8 cellular contexts compared by ENCODE assay signal in genomic region chr19:7928334-7928706, GRCh38. TPM values are rescaled to one million over a fixed set of nuclear protein-coding genes. Genes with fewer than 3 reads are reported as not detected.
A peak's percentile ranks its signal among the peaks of the same experiment; 100 is the strongest.
DNase-seq lines count a peak whose midpoint lies in the region; ATAC-seq and TF ChIP-seq lines count a peak whose summit lies in the region.
"Had no signal": no experiment of that assay in that cellular context is flagged by ENCODE, and none has a peak within 500 bp of the region (broad histone marks: within the 10 kb centered on the region; RNA-seq: fewer than 3 reads in every experiment).

No MANE protein-coding gene starts in this region.

- H3K9me3 Mint-ChIP-seq in activated CD4-positive, alpha-beta T cell treated with anti-CD3 and anti-CD28 coated beads, Interleukin-2, amount 10 ng/mL, durations not matched to agents 24 days and 14 days, result no peaks in the 10 kb centered on the region

- H3K36me3 Mint-ChIP-seq in activated CD4-positive, alpha-beta T cell treated with anti-CD3 and anti-CD28 coated beads, Interleukin-2, amount 10 ng/mL, durations not matched to agents 24 days and 14 days (ENCODE audit: low read depth), result peaks cover 20% of the 10 kb centered on the region

- no peak for TF ChIP-seq CTCF in upper lobe of left lung (IDR thresholded peaks at IDR 0.05)

- DNase-seq in activated CD4-positive, alpha-beta T cell treated with anti-CD3 and anti-CD28 coated beads, Interleukin-2, amount 10 ng/mL, durations not matched to agents 24 days and 14 days, result no peak
- DNase-seq in activated CD4-positive, alpha-beta T cell treated with anti-CD3 and anti-CD28 coated beads for 4 hours, result no peak
- DNase-seq in upper lobe of left lung (no peak), left colon (no peak)

- intact Hi-C loops in activated CD4-positive, alpha-beta T cell treated with anti-CD3 and anti-CD28 coated beads, Interleukin-2, amount 10 ng/mL, durations not matched to agents 24 days and 14 days (cut with micrococcal nuclease), result no loop called here
- intact Hi-C loops in left colon (cut with DNase I, micrococcal nuclease), result no loop called here

- peaks cover 12 to 37% (median 20%) of the 10 kb centered on the region in 4 donors for H3K4me1 ChIP-seq in upper lobe of left lung

- no peak overlapping the region for H3K4me3 Mint-ChIP-seq in activated CD4-positive, alpha-beta T cell treated with anti-CD3 and anti-CD28 coated beads, Interleukin-2, amount 10 ng/mL, durations not matched to agents 24 days and 14 days

- WGBS in upper lobe of left lung, 2 donors, result 76 to 77% methylated on average over 9 of the region's 9 CpGs

- TF ChIP-seq POLR2A in upper lobe of left lung (IDR thresholded peaks at IDR 0.05), result no peak

- no peaks in the 10 kb centered on the region for H3K9me3 ChIP-seq in upper lobe of left lung

- peaks cover 17 to 37% (median 30%) of the 10 kb centered on the region in 4 donors for H3K36me3 ChIP-seq in upper lobe of left lung

- no peak overlapping the region for H3K4me3 ChIP-seq in upper lobe of left lung

- no peaks in the 10 kb centered on the region for H3K27me3 ChIP-seq in layer of hippocampus (ENCODE audit: control insufficient read depth, insufficient read depth, low read length)
- H3K27me3 ChIP-seq in upper lobe of left lung, result peaks cover 0 to 5% (median 0%) of the 10 kb centered on the region in 4 donors

- TF ChIP-seq EP300 in upper lobe of left lung (IDR thresholded peaks at IDR 0.05), result no peak

- H3K4me1 Mint-ChIP-seq in activated CD4-positive, alpha-beta T cell treated with anti-CD3 and anti-CD28 coated beads, Interleukin-2, amount 10 ng/mL, durations not matched to agents 24 days and 14 days, result peaks cover 14% of the 10 kb centered on the region

- H3K27ac ChIP-seq in layer of hippocampus (ENCODE audit: low read depth, low read length) (peak overlapping the region; percentile 78), upper lobe of left lung (peak overlapping the region; percentile 22 to 71 (median 42))
- H3K27ac ChIP-seq: KMS-11 had no signal

- ATAC-seq in upper lobe of left lung (ENCODE audit: low FRiP score in 2 of 2), result no peak
- ATAC-seq in left colon, result no peak
- no peak for ATAC-seq in HG02884 (IDR thresholded peaks at IDR 0.05; ENCODE audit: unreplicated experiment)

- H3K27me3 Mint-ChIP-seq in activated CD4-positive, alpha-beta T cell treated with anti-CD3 and anti-CD28 coated beads, Interleukin-2, amount 10 ng/mL, durations not matched to agents 24 days and 14 days, result no peaks in the 10 kb centered on the region

- peak overlapping the region; percentile 40 for H3K27ac Mint-ChIP-seq in activated CD4-positive, alpha-beta T cell treated with anti-CD3 and anti-CD28 coated beads, Interleukin-2, amount 10 ng/mL, durations not matched to agents 24 days and 14 days

RNA-seq across cellular contexts. Expression of gene CTXN1, which starts 2.4 kb away (rescaled TPM):
- total RNA-seq in activated CD4-positive, alpha-beta T cell treated with anti-CD3 and anti-CD28 coated beads, Interleukin-2, amount 10 ng/mL, durations not matched to agents 24 days and 14 days, result 1.8 and 2.0 TPM in 2 replicates
- total RNA-seq in upper lobe of left lung, result 10 to 100 TPM in 3 of 6 donors, 1 to 10 TPM in 3; 1.2 to 28.3 (median 13.4) TPM
- 1 to 10 TPM in 1 of 2 donors, under 1 TPM in 1; 0.61 to 5.1 TPM for total RNA-seq in left colon

RNA-seq across cellular contexts. Expression of gene SNAPC2, which starts 8.2 kb away (rescaled TPM):
- 21.8 and 23.2 TPM in 2 replicates for total RNA-seq in activated CD4-positive, alpha-beta T cell treated with anti-CD3 and anti-CD28 coated beads, Interleukin-2, amount 10 ng/mL, durations not matched to agents 24 days and 14 days
- total RNA-seq in upper lobe of left lung (10 to 100 TPM in 5 of 6 donors, 1 to 10 TPM in 1; 5.2 to 28.0 (median 19.2) TPM), left colon (10 to 100 TPM; 10.6 to 17.7 TPM)

RNA-seq across cellular contexts. Expression of gene TGFBR3L, which starts 13.7 kb away (rescaled TPM):
- 5.3 and 8.5 TPM in 2 replicates for total RNA-seq in activated CD4-positive, alpha-beta T cell treated with anti-CD3 and anti-CD28 coated beads, Interleukin-2, amount 10 ng/mL, durations not matched to agents 24 days and 14 days
- total RNA-seq in upper lobe of left lung, result 1 to 10 TPM in 1 of 6 donors, under 1 TPM in 1, not detected in 4; 0.37 to 1.1 TPM
- total RNA-seq in left colon, result under 1 TPM in 1 of 2 donors, not detected in 1; 0.53 TPM
- total RNA-seq: A172 had no signal

RNA-seq across cellular contexts. Expression of gene TIMM44, which starts 15.1 kb away (rescaled TPM):
- total RNA-seq in activated CD4-positive, alpha-beta T cell treated with anti-CD3 and anti-CD28 coated beads, Interleukin-2, amount 10 ng/mL, durations not matched to agents 24 days and 14 days, result 110 and 111 TPM in 2 replicates
- 10 to 100 TPM; 39.8 to 83.2 (median 52.7) TPM for total RNA-seq in upper lobe of left lung
- 10 to 100 TPM; 54.1 to 69.1 TPM for total RNA-seq in left colon

RNA-seq across cellular contexts. Expression of gene MAP2K7, which starts 24.6 kb away (rescaled TPM):
- 46.7 and 47.6 TPM in 2 replicates for total RNA-seq in activated CD4-positive, alpha-beta T cell treated with anti-CD3 and anti-CD28 coated beads, Interleukin-2, amount 10 ng/mL, durations not matched to agents 24 days and 14 days
- total RNA-seq in upper lobe of left lung, result 10 to 100 TPM; 21.1 to 61.8 (median 33.0) TPM
- 10 to 100 TPM; 27.0 to 29.2 TPM for total RNA-seq in left colon
